ENCODE assay signal across 8 cellular contexts in the genomic region with DNA sequence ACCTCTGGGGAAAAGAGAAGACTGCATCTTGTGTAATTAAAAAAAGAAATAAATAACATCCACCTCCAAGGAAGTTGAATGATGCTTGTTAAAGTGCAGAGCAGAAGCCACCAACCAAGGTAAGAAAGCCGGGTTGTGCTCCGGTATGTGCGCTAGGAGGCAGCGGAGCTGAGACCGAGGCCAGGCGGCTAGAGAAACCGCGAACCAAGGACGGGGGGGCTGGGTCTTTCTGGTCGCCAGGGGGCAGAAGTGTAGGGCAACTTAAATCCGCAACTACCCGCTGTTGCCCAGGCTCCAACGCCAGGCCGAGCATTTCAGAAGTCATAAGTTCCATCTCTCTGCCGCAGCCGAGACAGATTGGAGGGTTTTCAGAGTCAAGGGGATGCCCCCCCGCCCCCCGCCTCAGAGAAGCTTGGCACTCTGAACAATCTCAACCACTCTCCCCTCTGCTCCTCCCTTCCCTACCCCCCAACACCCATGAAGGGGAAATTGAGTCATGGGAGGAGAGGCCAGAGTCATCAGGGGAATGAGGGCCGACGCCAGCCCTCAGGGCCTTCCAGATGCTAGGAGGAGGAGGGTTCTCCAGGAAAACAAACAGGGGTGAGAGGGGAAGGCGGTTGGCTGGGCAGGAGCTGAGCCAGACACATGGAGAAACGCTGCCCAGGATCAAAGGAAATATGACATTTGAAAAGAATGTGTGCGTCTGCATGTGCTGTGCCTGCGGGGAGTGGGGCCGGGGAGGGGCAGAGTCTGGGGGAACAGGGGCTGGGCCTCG. TPM values are rescaled to one million over a fixed set of nuclear protein-coding genes. Genes with fewer than 3 reads are reported as not detected.
DNase-seq lines count a peak whose midpoint lies in the region; ATAC-seq and TF ChIP-seq lines count a peak whose summit lies in the region.

No MANE protein-coding gene starts in this region.

- peak overlapping the region; percentile 61 for H3K4me3 Mint-ChIP-seq in activated naive CD4-positive, alpha-beta T cell treated with anti-CD3 and anti-CD28 coated beads for 36 hours

- WGBS in suprapubic skin, result 3% methylated on average over 26 of the region's 26 CpGs

- H3K79me2 ChIP-seq in ACC112 (ENCODE audit: control insufficient read depth, insufficient read depth, low read length, unreplicated experiment), result peaks cover 6% of the 10 kb centered on the region

- H3K27me3 ChIP-seq in ACC112 (ENCODE audit: insufficient read depth, low read length) (no peaks in the 10 kb centered on the region), RWPE2 (ENCODE audit: insufficient read depth, poor library complexity, severe bottlenecking) (peaks cover 5% of the 10 kb centered on the region), neuron (ENCODE audit: insufficient read depth, low read length) (peaks cover 6% of the 10 kb centered on the region), suprapubic skin (peaks cover 3% of the 10 kb centered on the region)

- DNase-seq in KBM-7 (peak; percentile 96), RWPE2 (ENCODE audit: low spot score) (no peak), foreskin melanocyte (peak; percentile 90), suprapubic skin (ENCODE audit: low spot score in 2 of 2) (peak; percentile 93 to 94)
- peak; percentile 77 for DNase-seq in activated naive CD4-positive, alpha-beta T cell treated with anti-CD3 and anti-CD28 coated beads for 36 hours

- H3K27ac Mint-ChIP-seq in activated naive CD4-positive, alpha-beta T cell treated with anti-CD3 and anti-CD28 coated beads for 36 hours, result no peak overlapping the region

- H3K36me3 ChIP-seq in ACC112 (ENCODE audit: insufficient read depth, low read length) (no peaks in the 10 kb centered on the region), RWPE2 (ENCODE audit: low read depth) (no peaks in the 10 kb centered on the region), neuron (ENCODE audit: insufficient read depth, low read length) (no peaks in the 10 kb centered on the region), suprapubic skin (no peaks in the 10 kb centered on the region)

- H3K27me3 Mint-ChIP-seq in activated naive CD4-positive, alpha-beta T cell treated with anti-CD3 and anti-CD28 coated beads for 36 hours (ENCODE audit: low read depth), result peaks cover 41% of the 10 kb centered on the region

- no peak for TF ChIP-seq POLR2A in suprapubic skin (IDR thresholded peaks at IDR 0.05)

- peaks cover 29% of the 10 kb centered on the region for H3K4me1 ChIP-seq in ACC112 (ENCODE audit: control insufficient read depth, insufficient read depth, low read length, unreplicated experiment)
- H3K4me1 ChIP-seq in RWPE2 (ENCODE audit: insufficient read depth, poor library complexity, severe bottlenecking), result peaks cover 9% of the 10 kb centered on the region
- H3K4me1 ChIP-seq in neuron (ENCODE audit: insufficient read depth, low read length), result peaks cover 13% of the 10 kb centered on the region
- H3K4me1 ChIP-seq in suprapubic skin, result peaks cover 46% of the 10 kb centered on the region

- CTCF ChIA-PET in activated naive CD4-positive, alpha-beta T cell treated with anti-CD3 and anti-CD28 coated beads for 36 hours (lab: Charles Lee), result interaction anchor here (0.6 to 2.3 kb wide), 22 partner anchors 8 to 76 kb away, joined by 3 to 52 read pairs (median 5); partner anchors contain the start of genes CBLN3, CIDEB, KHNYN and RIPK3

- in situ Hi-C loops in KBM-7 (cut with MboI; ENCODE audit: low pct_unique_long_range_greater_than_20kb, low sequenced_read_pairs), result no loop called here

- H3K27ac ChIP-seq in ACC112 (ENCODE audit: low read depth, low read length), result peak overlapping the region; percentile 91
- H3K27ac ChIP-seq in RWPE2 (ENCODE audit: poor library complexity, severe bottlenecking), result peak overlapping the region; percentile 6
- peak overlapping the region; percentile 94 for H3K27ac ChIP-seq in suprapubic skin

- peak overlapping the region; percentile 71 for H2AFZ ChIP-seq in ACC112 (ENCODE audit: low read length, unreplicated experiment)
- H2AFZ ChIP-seq in neuron (ENCODE audit: low read depth, low read length), result peak overlapping the region; percentile 70

- ATAC-seq in GM18907 (IDR thresholded peaks at IDR 0.05; ENCODE audit: unreplicated experiment) (peak; percentile 53), RWPE2 (ENCODE audit: low read depth) (peak; percentile 58)

- H3K36me3 Mint-ChIP-seq in activated naive CD4-positive, alpha-beta T cell treated with anti-CD3 and anti-CD28 coated beads for 36 hours (ENCODE audit: low read depth), result no peaks in the 10 kb centered on the region

- no peak for TF ChIP-seq EP300 in suprapubic skin (IDR thresholded peaks at IDR 0.05)

- peaks cover 29% of the 10 kb centered on the region for H3K4me1 Mint-ChIP-seq in activated naive CD4-positive, alpha-beta T cell treated with anti-CD3 and anti-CD28 coated beads for 36 hours (ENCODE audit: low read depth)

- no peaks in the 10 kb centered on the region for H3K9me3 Mint-ChIP-seq in activated naive CD4-positive, alpha-beta T cell treated with anti-CD3 and anti-CD28 coated beads for 36 hours

- peak overlapping the region; percentile 99 for H3K4me3 ChIP-seq in ACC112 (ENCODE audit: low read depth, low read length)
- H3K4me3 ChIP-seq in RWPE2 (ENCODE audit: severe bottlenecking), result no peak overlapping the region
- H3K4me3 ChIP-seq in neuron (ENCODE audit: low read length), result peak overlapping the region; percentile 83
- peak overlapping the region; percentile 63 for H3K4me3 ChIP-seq in suprapubic skin

- peak; percentile 56 for TF ChIP-seq CTCF in RWPE2 (IDR thresholded peaks at IDR 0.05; ENCODE audit: poor library complexity, severe bottlenecking)
- TF ChIP-seq CTCF in suprapubic skin (IDR thresholded peaks at IDR 0.05), result peak; percentile 86 to 87

- intact Hi-C loops in activated naive CD4-positive, alpha-beta T cell treated with anti-CD3 and anti-CD28 coated beads for 36 hours (cut with micrococcal nuclease), result loop anchor here (1.0 to 5.0 kb wide), 6 partner anchors 25 to 307 kb away; no protein-coding TSS in a partner anchor

- H3K9me3 ChIP-seq in RWPE2 (ENCODE audit: severe bottlenecking), result no peaks in the 10 kb centered on the region
- no peaks in the 10 kb centered on the region for H3K9me3 ChIP-seq in neuron (ENCODE audit: low read length)
- no peaks in the 10 kb centered on the region for H3K9me3 ChIP-seq in suprapubic skin

RNA-seq across cellular contexts. Expression of gene NFATC4, which starts 2.2 kb away (rescaled TPM):
- total RNA-seq in activated naive CD4-positive, alpha-beta T cell treated with anti-CD3 and anti-CD28 coated beads for 36 hours, result under 1 TPM in 1 of 2 experiments, not detected in 1; 0.15 TPM
- total RNA-seq in suprapubic skin, result 10 to 100 TPM; 10.8 to 25.3 (median 12.2) TPM

RNA-seq across cellular contexts. Expression of gene RIPK3, which starts 26.0 kb away (rescaled TPM):
- total RNA-seq in activated naive CD4-positive, alpha-beta T cell treated with anti-CD3 and anti-CD28 coated beads for 36 hours, result 1 to 10 TPM; 5.9 to 7.6 TPM
- 10 to 100 TPM in 2 of 4 donors, 1 to 10 TPM in 2; 6.8 to 13.7 (median 11.1) TPM for total RNA-seq in suprapubic skin

RNA-seq across cellular contexts. Expression of gene ADCY4, which starts 30.9 kb away (rescaled TPM):
- total RNA-seq in activated naive CD4-positive, alpha-beta T cell treated with anti-CD3 and anti-CD28 coated beads for 36 hours, result 1 to 10 TPM; 1.6 to 2.4 TPM
- 10 to 100 TPM in 2 of 4 donors, 1 to 10 TPM in 2; 3.9 to 33.2 (median 13.9) TPM for total RNA-seq in suprapubic skin

RNA-seq across cellular contexts. Expression of gene NYNRIN, which starts 33.0 kb away (rescaled TPM):
- total RNA-seq in activated naive CD4-positive, alpha-beta T cell treated with anti-CD3 and anti-CD28 coated beads for 36 hours, result under 1 TPM in 1 of 2 experiments, not detected in 1; 0.02 TPM
- total RNA-seq in suprapubic skin, result 10 to 100 TPM; 18.5 to 43.6 (median 29.8) TPM

RNA-seq across cellular contexts. Expression of gene LTB4R, which starts 54.5 kb away (rescaled TPM):
- total RNA-seq in activated naive CD4-positive, alpha-beta T cell treated with anti-CD3 and anti-CD28 coated beads for 36 hours, result 10 to 100 TPM; 10.6 to 11.4 TPM
- total RNA-seq in suprapubic skin, result 100 to 1,000 TPM in 2 of 4 donors, 10 to 100 TPM in 2; 83.1 to 137 (median 117) TPM

Comparison
In these comparisons a context has a peak if more than half of its experiments do, and no peak if none do; other contexts are left out.
1. H3K27ac ChIP-seq: peak in every context shown above with its lines; median percentile 94 in suprapubic skin; 91 in ACC112; 6 in RWPE2.
2. RNA of gene NFATC4, which starts 2.2 kb away (total RNA-seq): 10.8 to 25.3 TPM in suprapubic skin; 0.15 TPM in activated naive CD4-positive, alpha-beta T cell treated with anti-CD3 and anti-CD28 coated beads for 36 hours; every median in the first group is over 10 times any median in the second.